ENCODE assay signal across 20 cellular contexts in the genomic region with DNA sequence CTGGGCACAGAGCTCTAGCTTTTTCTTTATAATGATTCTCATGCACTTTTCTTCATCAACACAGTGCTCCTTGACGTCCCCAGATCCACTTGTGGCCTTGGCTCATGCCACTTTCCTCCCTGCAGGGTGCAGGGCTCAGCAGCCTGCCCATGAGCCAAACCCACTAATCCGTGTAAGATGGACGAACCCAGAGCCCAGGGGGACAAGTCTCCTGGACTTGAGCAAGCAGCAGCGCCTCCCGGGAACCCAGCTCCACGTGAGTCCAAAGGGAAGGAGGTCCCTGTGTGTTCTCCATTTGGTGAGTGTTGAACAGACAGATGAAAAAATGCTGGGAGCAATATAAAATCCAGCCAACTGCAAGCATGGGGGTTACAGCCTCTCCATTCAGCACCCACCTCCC.
"Had no signal": no experiment of that assay in that cellular context is flagged by ENCODE, and none has a peak within 500 bp of the region (broad histone marks: within the 10 kb centered on the region; RNA-seq: fewer than 3 reads in every experiment).

No MANE protein-coding gene starts in this region.

- DNase-seq: activated B cell treated with CpG ODN at 0.5 μM for 24 hours; activated naive CD4-positive, alpha-beta T cell treated with Interleukin-2 at 50 U/mL for 16 hours; activated T-cell treated with anti-CD3 and anti-CD28 coated beads, Interleukin-2, amount 50 U/mL, for 72 hours; anterior cingulate cortex; cortex of kidney; foreskin fibroblast; hippocampal formation; kidney; left colon; midbrain; naive thymus-derived CD4-positive, alpha-beta T cell; right lobe of liver; stimulated activated CD4-positive, alpha-beta T cell treated with anti-CD3 and anti-CD28 coated beads, Interleukin-12 subunit alpha, Interleukin-12 subunit beta, amount 100 ng/mL, for 4 hours; stimulated activated CD4-positive, alpha-beta T cell treated with anti-CD3 and anti-CD28 coated beads, Interleukin-4, amount 100 ng/mL, for 1 hour; stimulated activated naive CD8-positive, alpha-beta T cell treated with anti-CD3 and anti-CD28 coated beads, Interleukin-15, Interleukin-2, amounts not matched to agents 100 U/mL and 50 U/mL, for 24 hours; T-helper 1 cell had no signal

- H3K9me3 Mint-ChIP-seq: activated B cell treated with CpG ODN at 0.5 μM for 24 hours had no signal

- H3K4me1 ChIP-seq: right lobe of liver, upper lobe of left lung had no signal

- H3K27ac ChIP-seq: right lobe of liver, upper lobe of left lung had no signal

- H3K27ac Mint-ChIP-seq: activated B cell treated with CpG ODN at 0.5 μM for 24 hours; activated naive CD8-positive, alpha-beta T cell; activated T-cell treated with anti-CD3 and anti-CD28 coated beads, Interleukin-2, amount 50 U/mL, for 72 hours; naive thymus-derived CD4-positive, alpha-beta T cell; T-helper 2 cell treated with Interferon-gamma antibody and Interleukin-4, amounts not matched to agents 5 μg/mL and 100 μg/mL, for 36 hours had no signal

- H3K9me3 ChIP-seq: right lobe of liver, upper lobe of left lung had no signal

- H3K4me1 Mint-ChIP-seq: activated B cell treated with CpG ODN at 0.5 μM for 24 hours; naive thymus-derived CD4-positive, alpha-beta T cell had no signal

- H3K4me3 ChIP-seq: right lobe of liver, upper lobe of left lung had no signal

- H3K36me3 ChIP-seq: right lobe of liver, upper lobe of left lung had no signal

- ATAC-seq: activated T-cell treated with anti-CD3 and anti-CD28 coated beads, Interleukin-2, amount 50 U/mL, for 72 hours; esophagus mucosa; left colon; naive thymus-derived CD4-positive, alpha-beta T cell; right lobe of liver; stimulated activated naive CD8-positive, alpha-beta T cell treated with anti-CD3 and anti-CD28 coated beads, Interleukin-15, Interleukin-2, amounts not matched to agents 100 U/mL and 50 U/mL, for 24 hours had no signal

- H3K36me3 Mint-ChIP-seq: activated naive CD8-positive, alpha-beta T cell; naive thymus-derived CD4-positive, alpha-beta T cell had no signal

- H3K27me3 Mint-ChIP-seq: activated naive CD8-positive, alpha-beta T cell; naive thymus-derived CD4-positive, alpha-beta T cell had no signal

- H3K27me3 ChIP-seq: right lobe of liver, upper lobe of left lung had no signal

- H3K4me3 Mint-ChIP-seq: activated B cell treated with CpG ODN at 0.5 μM for 24 hours; activated naive CD8-positive, alpha-beta T cell; activated T-cell treated with anti-CD3 and anti-CD28 coated beads, Interleukin-2, amount 50 U/mL, for 72 hours; naive thymus-derived CD4-positive, alpha-beta T cell; T-helper 2 cell treated with Interferon-gamma antibody and Interleukin-4, amounts not matched to agents 5 μg/mL and 100 μg/mL, for 36 hours had no signal
